Comparison of ENCODE assay signal across 19 cellular contexts in the genomic region with DNA sequence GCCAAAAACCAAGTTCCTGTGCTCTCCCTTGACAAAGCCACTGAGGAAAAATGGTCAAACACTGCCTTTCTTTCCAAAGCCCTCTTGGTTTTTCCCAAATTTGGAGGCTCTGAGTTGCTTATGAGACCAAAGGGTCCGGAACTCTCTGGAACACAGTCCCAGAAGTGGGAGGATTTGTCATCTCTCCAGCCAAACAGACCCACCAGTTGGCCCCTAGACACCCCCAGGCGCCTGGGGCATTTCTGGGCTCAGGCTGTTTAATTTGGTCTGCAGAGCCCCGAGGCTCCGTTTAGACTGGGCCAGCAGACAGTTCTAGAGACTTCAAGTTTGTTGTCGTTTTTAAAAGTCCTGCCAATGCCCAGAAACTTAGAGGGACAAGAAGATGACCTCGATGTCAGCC.
DNase-seq lines count a peak whose midpoint lies in the region; ATAC-seq and TF ChIP-seq lines count a peak whose summit lies in the region.
"Had no signal": no experiment of that assay in that cellular context is flagged by ENCODE, and none has a peak within 500 bp of the region (broad histone marks: within the 10 kb centered on the region; RNA-seq: fewer than 3 reads in every experiment).

No MANE protein-coding gene starts in this region.

- H3K27ac Mint-ChIP-seq in neural crest cell (ENCODE audit: unreplicated experiment): no peak overlapping the region
- H3K27ac Mint-ChIP-seq in activated T-cell treated with anti-CD3 and anti-CD28 coated beads, Interleukin-2, amount 50 U/mL, for 72 hours: no peak overlapping the region
- no peak overlapping the region for H3K27ac Mint-ChIP-seq in natural killer cell treated with Interleukin-12 subunit alpha and Interleukin-12 subunit beta and Interleukin-15 and Interleukin-18, amount 100 ng/mL, for 72 hours
- H3K27ac Mint-ChIP-seq: activated naive CD8-positive, alpha-beta T cell treated with anti-CD3 and anti-CD28 coated beads, Interleukin-2, amount 10 ng/mL, durations not matched to agents 7 days and 5 days; neural progenitor cell; T-helper 1 cell treated with Interleukin-12 subunit alpha and Interleukin-12 subunit beta and Interleukin-4 antibody, amounts not matched to agents 30 μg/mL and 1 μg/mL, for 36 hours had no signal

- TF ChIP-seq EP300 in transverse colon (IDR thresholded peaks at IDR 0.05; ENCODE audit: low read depth): no peak

- no peak for ATAC-seq in activated T-cell treated with anti-CD3 and anti-CD28 coated beads, Interleukin-2, amount 50 U/mL, for 72 hours (replicated peaks in 1 of 2)
- no peak for ATAC-seq in natural killer cell treated with Interleukin-12 subunit alpha and Interleukin-12 subunit beta and Interleukin-15 and Interleukin-18, amount 100 ng/mL, for 72 hours
- no peak for ATAC-seq in HG03139 (IDR thresholded peaks at IDR 0.05; ENCODE audit: unreplicated experiment)
- ATAC-seq: esophagus mucosa, GM12878, HCT116, left lobe of liver had no signal

- no peaks in the 10 kb centered on the region for H3K9me3 Mint-ChIP-seq in neural crest cell
- no peaks in the 10 kb centered on the region for H3K9me3 Mint-ChIP-seq in activated T-cell treated with anti-CD3 and anti-CD28 coated beads, Interleukin-2, amount 50 U/mL, for 72 hours
- no peaks in the 10 kb centered on the region for H3K9me3 Mint-ChIP-seq in natural killer cell treated with Interleukin-12 subunit alpha and Interleukin-12 subunit beta and Interleukin-15 and Interleukin-18, amount 100 ng/mL, for 72 hours
- H3K9me3 Mint-ChIP-seq: activated naive CD8-positive, alpha-beta T cell treated with anti-CD3 and anti-CD28 coated beads, Interleukin-2, amount 10 ng/mL, durations not matched to agents 7 days and 5 days; neural progenitor cell; T-helper 1 cell treated with Interleukin-12 subunit alpha and Interleukin-12 subunit beta and Interleukin-4 antibody, amounts not matched to agents 30 μg/mL and 1 μg/mL, for 36 hours had no signal

- no peak for DNase-seq in SK-N-MC (ENCODE audit: low read depth, low spot score)
- no peak for DNase-seq in neural crest cell (ENCODE audit: low read depth, low spot score)
- no peak for DNase-seq in transverse colon
- no peak for DNase-seq in activated T-cell treated with anti-CD3 and anti-CD28 coated beads, Interleukin-2, amount 50 U/mL, for 72 hours
- no peak for DNase-seq in natural killer cell treated with Interleukin-12 subunit alpha and Interleukin-12 subunit beta and Interleukin-15 and Interleukin-18, amount 100 ng/mL, for 72 hours (ENCODE audit: low spot score)
- DNase-seq: activated CD4-positive, alpha-beta T cell treated with anti-CD3 and anti-CD28 coated beads for 4 hours; activated naive CD8-positive, alpha-beta T cell treated with anti-CD3 and anti-CD28 coated beads, Interleukin-2, amount 10 ng/mL, durations not matched to agents 7 days and 5 days; activated T-cell treated with anti-CD3 and anti-CD28 coated beads for 4 hours; colonic mucosa; NCI-H1694 had no signal

- H3K4me3 ChIP-seq in SK-N-MC (no peak overlapping the region), transverse colon (no peak overlapping the region)
- H3K4me3 ChIP-seq: colonic mucosa, GM12878, neural progenitor cell had no signal

- H3K9me3 ChIP-seq in SK-N-MC (ENCODE audit: low read depth, low read length): no peaks in the 10 kb centered on the region
- H3K9me3 ChIP-seq in transverse colon: no peaks in the 10 kb centered on the region
- H3K9me3 ChIP-seq: colonic mucosa had no signal

- TF ChIP-seq CTCF in neural crest cell (conservative IDR thresholded peaks at IDR 0.05) (no peak), transverse colon (IDR thresholded peaks at IDR 0.05) (no peak)

- peaks cover 91% of the 10 kb centered on the region for H3K4me1 Mint-ChIP-seq in neural crest cell
- H3K4me1 Mint-ChIP-seq in activated T-cell treated with anti-CD3 and anti-CD28 coated beads, Interleukin-2, amount 50 U/mL, for 72 hours (ENCODE audit: low read depth): peaks cover 92% of the 10 kb centered on the region
- H3K4me1 Mint-ChIP-seq in natural killer cell treated with Interleukin-12 subunit alpha and Interleukin-12 subunit beta and Interleukin-15 and Interleukin-18, amount 100 ng/mL, for 72 hours (ENCODE audit: low read depth in 2 of 2): peaks cover 46 to 58% of the 10 kb centered on the region in 2 donors

- in situ Hi-C loops in transverse colon (cut with MboI; ENCODE audit: low pct_ligation_motif_present in 1 of 4, low pct_unique_long_range_greater_than_20kb in 1 of 4, low sequenced_read_pairs in 3 of 4): no loop called here

- TF ChIP-seq POLR2A in transverse colon (IDR thresholded peaks at IDR 0.05): no peak

- H3K9ac ChIP-seq in SK-N-MC (ENCODE audit: insufficient read length): no peak overlapping the region
- H3K9ac ChIP-seq: neural progenitor cell had no signal

- H3K27ac ChIP-seq in SK-N-MC (peak overlapping the region; percentile 26; the same call in 1 of the 2 replicates), cingulate gyrus (ENCODE audit: low read depth, low read length) (peak overlapping the region; percentile 83), transverse colon (peak overlapping the region; percentile 59 to 95 (median 90))
- H3K27ac ChIP-seq: colonic mucosa, HL-60, neural progenitor cell had no signal

- peak overlapping the region; percentile 41 for H3K4me3 Mint-ChIP-seq in neural crest cell
- no peak overlapping the region for H3K4me3 Mint-ChIP-seq in activated T-cell treated with anti-CD3 and anti-CD28 coated beads, Interleukin-2, amount 50 U/mL, for 72 hours
- no peak overlapping the region for H3K4me3 Mint-ChIP-seq in natural killer cell treated with Interleukin-12 subunit alpha and Interleukin-12 subunit beta and Interleukin-15 and Interleukin-18, amount 100 ng/mL, for 72 hours
- H3K4me3 Mint-ChIP-seq: activated naive CD8-positive, alpha-beta T cell treated with anti-CD3 and anti-CD28 coated beads, Interleukin-2, amount 10 ng/mL, durations not matched to agents 7 days and 5 days; neural progenitor cell; T-helper 1 cell treated with Interleukin-12 subunit alpha and Interleukin-12 subunit beta and Interleukin-4 antibody, amounts not matched to agents 30 μg/mL and 1 μg/mL, for 36 hours had no signal

- peaks cover 61 to 97% (median 85%) of the 10 kb centered on the region in 4 donors for H3K4me1 ChIP-seq in transverse colon

- H3K27me3 ChIP-seq in transverse colon: no peaks in the 10 kb centered on the region
- H3K27me3 ChIP-seq: colonic mucosa, neural progenitor cell had no signal

- no peaks in the 10 kb centered on the region for H3K36me3 ChIP-seq in SK-N-MC (ENCODE audit: insufficient read depth, low read length)
- H3K36me3 ChIP-seq in transverse colon: no peaks in the 10 kb centered on the region
- H3K36me3 ChIP-seq: colonic mucosa, neural progenitor cell had no signal

- H3K27me3 Mint-ChIP-seq in neural crest cell (ENCODE audit: low read depth): no peaks in the 10 kb centered on the region
- no peaks in the 10 kb centered on the region for H3K27me3 Mint-ChIP-seq in activated T-cell treated with anti-CD3 and anti-CD28 coated beads, Interleukin-2, amount 50 U/mL, for 72 hours (ENCODE audit: low read depth)
- no peaks in the 10 kb centered on the region for H3K27me3 Mint-ChIP-seq in natural killer cell treated with Interleukin-12 subunit alpha and Interleukin-12 subunit beta and Interleukin-15 and Interleukin-18, amount 100 ng/mL, for 72 hours
- H3K27me3 Mint-ChIP-seq: activated naive CD8-positive, alpha-beta T cell treated with anti-CD3 and anti-CD28 coated beads, Interleukin-2, amount 10 ng/mL, durations not matched to agents 7 days and 5 days had no signal

- intact Hi-C loops in transverse colon (cut with DNase I; ENCODE audit: low total_unique reads): loop anchor here (5.0 kb wide), 1 partner anchor 42 kb away; no protein-coding TSS in a partner anchor

- 56% methylated on average over 6 of the region's 6 CpGs; no CpG with 5 or more reads in 1 of the 2 donors for WGBS in transverse colon (ENCODE audit: low coverage in 1 of 2), 2 donors

- H3K36me3 Mint-ChIP-seq in neural crest cell (ENCODE audit: low read depth): no peaks in the 10 kb centered on the region
- peaks cover 0 to 3% of the 10 kb centered on the region in 2 donors for H3K36me3 Mint-ChIP-seq in activated T-cell treated with anti-CD3 and anti-CD28 coated beads, Interleukin-2, amount 50 U/mL, for 72 hours (ENCODE audit: insufficient read depth in 2 of 2)
- no peaks in the 10 kb centered on the region for H3K36me3 Mint-ChIP-seq in natural killer cell treated with Interleukin-12 subunit alpha and Interleukin-12 subunit beta and Interleukin-15 and Interleukin-18, amount 100 ng/mL, for 72 hours
- H3K36me3 Mint-ChIP-seq: neural progenitor cell had no signal

Comparison
In these comparisons a context has a peak if more than half of its experiments do, and no peak if none do; other contexts are left out.
1. H3K27ac ChIP-seq: peak in every context shown above with its lines; median percentile 90 in transverse colon; 83 in cingulate gyrus; 26 in SK-N-MC.